In the genomic region with DNA sequence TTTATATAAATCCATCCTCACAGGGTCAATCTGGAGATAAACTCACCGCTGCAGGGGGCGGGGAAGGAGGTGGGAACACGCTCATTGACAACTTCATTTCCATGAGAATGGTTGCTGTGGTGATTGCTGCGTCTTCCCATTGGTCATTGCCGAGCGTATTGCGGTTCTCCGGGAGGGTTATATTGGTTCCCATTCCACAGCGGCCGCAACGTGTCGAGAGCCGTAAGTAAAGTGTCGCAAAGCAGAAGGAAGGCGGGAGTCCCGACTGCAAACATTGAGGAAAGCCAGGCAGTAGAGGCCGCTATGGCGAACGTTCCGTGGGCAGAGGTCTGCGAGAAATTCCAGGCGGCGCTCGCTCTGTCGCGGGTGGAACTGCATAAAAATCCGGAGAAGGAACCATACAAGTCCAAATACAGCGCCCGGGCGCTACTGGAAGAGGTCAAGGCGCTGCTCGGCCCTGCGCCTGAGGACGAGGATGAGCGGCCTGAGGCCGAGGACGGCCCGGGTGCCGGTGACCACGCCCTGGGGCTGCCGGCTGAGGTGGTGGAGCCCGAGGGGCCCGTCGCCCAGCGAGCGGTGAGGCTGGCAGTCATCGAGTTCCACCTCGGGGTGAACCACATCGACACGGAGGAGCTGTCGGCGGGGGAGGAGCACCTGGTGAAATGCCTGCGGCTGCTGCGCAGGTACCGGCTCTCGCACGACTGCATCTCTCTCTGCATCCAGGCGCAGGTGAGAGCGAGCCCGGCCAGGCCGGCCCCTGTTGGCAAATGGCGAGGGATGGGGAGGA, we compare ENCODE assay signal across 8 cellular contexts. TPM values are rescaled to one million over a fixed set of nuclear protein-coding genes. Genes with fewer than 3 reads are reported as not detected.
DNase-seq lines count a peak whose midpoint lies in the region; ATAC-seq and TF ChIP-seq lines count a peak whose summit lies in the region.

A gene with protein sequence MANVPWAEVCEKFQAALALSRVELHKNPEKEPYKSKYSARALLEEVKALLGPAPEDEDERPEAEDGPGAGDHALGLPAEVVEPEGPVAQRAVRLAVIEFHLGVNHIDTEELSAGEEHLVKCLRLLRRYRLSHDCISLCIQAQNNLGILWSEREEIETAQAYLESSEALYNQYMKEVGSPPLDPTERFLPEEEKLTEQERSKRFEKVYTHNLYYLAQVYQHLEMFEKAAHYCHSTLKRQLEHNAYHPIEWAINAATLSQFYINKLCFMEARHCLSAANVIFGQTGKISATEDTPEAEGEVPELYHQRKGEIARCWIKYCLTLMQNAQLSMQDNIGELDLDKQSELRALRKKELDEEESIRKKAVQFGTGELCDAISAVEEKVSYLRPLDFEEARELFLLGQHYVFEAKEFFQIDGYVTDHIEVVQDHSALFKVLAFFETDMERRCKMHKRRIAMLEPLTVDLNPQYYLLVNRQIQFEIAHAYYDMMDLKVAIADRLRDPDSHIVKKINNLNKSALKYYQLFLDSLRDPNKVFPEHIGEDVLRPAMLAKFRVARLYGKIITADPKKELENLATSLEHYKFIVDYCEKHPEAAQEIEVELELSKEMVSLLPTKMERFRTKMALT (plus strand): TSS at position 274 of the 787 bp plus-strand sequence. CDS start 30 bp downstream, at position 304.

- peak within 1 kb of the TSS; percentile 76 for H3K4me3 ChIP-seq in Caco-2 (ENCODE audit: low read depth, low read length)
- peak within 1 kb of the TSS; percentile 89 for H3K4me3 ChIP-seq in endocrine pancreas (ENCODE audit: control insufficient read depth, insufficient read depth, low read length)
- peak within 1 kb of the TSS; percentile 87 to 97 for H3K4me3 ChIP-seq in mesenchymal stem cell (ENCODE audit: insufficient read depth in 1 of 2, low read depth in 1 of 2, low read length in 2 of 2)

- TSS peak; percentile 46 for BruUV-seq in Caco-2 (replicated peaks; lab: Mats Ljungman, UMichigan)

- H3K14ac ChIP-seq in mesenchymal stem cell (ENCODE audit: low read length in 2 of 2), result peak within 1 kb of the TSS in 1 of 2 experiments; percentile 89

- peak; percentile 67 to 86 for TF ChIP-seq CTCF in Caco-2 (IDR thresholded peaks at IDR 0.05; ENCODE audit: insufficient read depth in 1 of 2, low read depth in 1 of 2, low read length in 1 of 2, severe bottlenecking in 1 of 2, unreplicated experiment in 1 of 2)

- peaks cover 41% of the 10 kb centered on the region for H3K4me1 Mint-ChIP-seq in Caco-2 (ENCODE audit: low read depth, unreplicated experiment)
- H3K4me1 Mint-ChIP-seq in activated CD8-positive, alpha-beta memory T cell treated with anti-CD3 and anti-CD28 coated beads, Interleukin-2, amount 10 ng/mL, durations not matched to agents 7 days and 5 days, result peaks cover 56% of the 10 kb centered on the region

- no peak within 1 kb of the TSS for H2BK5ac ChIP-seq in mesenchymal stem cell (ENCODE audit: low read depth, low read length, poor library complexity, severe bottlenecking)

- peak within 1 kb of the TSS; percentile 54 for H2BK15ac ChIP-seq in mesenchymal stem cell (ENCODE audit: low read depth, poor library complexity, severe bottlenecking)

- no peaks in the 10 kb centered on the region for H3K9me3 Mint-ChIP-seq in Caco-2 (ENCODE audit: unreplicated experiment)
- H3K9me3 Mint-ChIP-seq in activated CD8-positive, alpha-beta memory T cell treated with anti-CD3 and anti-CD28 coated beads, Interleukin-2, amount 10 ng/mL, durations not matched to agents 7 days and 5 days (ENCODE audit: low read depth), result no peaks in the 10 kb centered on the region

- intact Hi-C loops in Caco-2 (cut with micrococcal nuclease; ENCODE audit: unreplicated experiment), result loop anchor here (1.0 kb wide), 4 partner anchors 73 to 234 kb away; no protein-coding TSS in a partner anchor

- H3K18ac ChIP-seq in mesenchymal stem cell (ENCODE audit: low read depth in 1 of 2, low read length in 2 of 2), result peak within 1 kb of the TSS; percentile 73 to 89

- H3K36me3 ChIP-seq in Caco-2 (ENCODE audit: control insufficient read depth, insufficient read depth, low read length), result no peaks in the 10 kb centered on the region
- H3K36me3 ChIP-seq in endocrine pancreas (ENCODE audit: control insufficient read depth, insufficient read depth, low read length), result no peaks in the 10 kb centered on the region
- peaks cover 7 to 24% of the 10 kb centered on the region in 2 experiments for H3K36me3 ChIP-seq in mesenchymal stem cell (ENCODE audit: control insufficient read depth in 1 of 2, insufficient read depth in 2 of 2, low read depth in 1 of 2, low read length in 2 of 2)

- 0% methylated on average over 62 of the region's 62 CpGs for WGBS in mesenchymal stem cell

- peak within 1 kb of the TSS; percentile 76 for H3K4me2 ChIP-seq in mesenchymal stem cell (ENCODE audit: low read length, poor library complexity, severe bottlenecking)

- H3K27me3 ChIP-seq in Caco-2 (replicated peaks; ENCODE audit: control insufficient read depth, insufficient read depth, low read length) (no peaks in the 10 kb centered on the region), endocrine pancreas (ENCODE audit: control insufficient read depth, insufficient read depth, low read length) (no peaks in the 10 kb centered on the region), mesenchymal stem cell (ENCODE audit: control insufficient read depth in 1 of 2, insufficient read depth in 1 of 2, low read length in 2 of 2) (no peaks in the 10 kb centered on the region)

- peak within 1 kb of the TSS; percentile 81 for H3K4me3 Mint-ChIP-seq in Caco-2 (ENCODE audit: unreplicated experiment)
- peak within 1 kb of the TSS; percentile 96 for H3K4me3 Mint-ChIP-seq in activated CD8-positive, alpha-beta memory T cell treated with anti-CD3 and anti-CD28 coated beads, Interleukin-2, amount 10 ng/mL, durations not matched to agents 7 days and 5 days

- peak within 1 kb of the TSS; percentile 85 for H3K27ac ChIP-seq in mesenchymal stem cell (ENCODE audit: low read length, poor library complexity, severe bottlenecking)

- peak within 1 kb of the TSS; percentile 83 for H2AFZ ChIP-seq in mesenchymal stem cell (ENCODE audit: low read depth, low read length)

- H3K27ac Mint-ChIP-seq in Caco-2 (ENCODE audit: unreplicated experiment), result peak within 1 kb of the TSS; percentile 90
- peak within 1 kb of the TSS; percentile 90 for H3K27ac Mint-ChIP-seq in activated CD8-positive, alpha-beta memory T cell treated with anti-CD3 and anti-CD28 coated beads, Interleukin-2, amount 10 ng/mL, durations not matched to agents 7 days and 5 days

- peak; percentile 99 for DNase-seq in Caco-2
- DNase-seq in HT1080 (ENCODE audit: low read depth), result peak; percentile 98
- peak; percentile 94 for DNase-seq in NOMO-1 treated with dmso at 0.1 percent for 144 hours (lab: John Stamatoyannopoulos, UW; ENCODE audit: unreplicated experiment)
- peak; percentile 93 for DNase-seq in activated CD8-positive, alpha-beta memory T cell treated with anti-CD3 and anti-CD28 coated beads, Interleukin-2, amount 10 ng/mL, durations not matched to agents 7 days and 5 days
- DNase-seq in mesenchymal stem cell, result peak; percentile 99
- DNase-seq in stimulated activated CD8-positive, alpha-beta memory T cell treated with anti-CD3 and anti-CD28 coated beads, Interleukin-12 subunit alpha, Interleukin-12 subunit beta, amount 100 ng/mL, for 4 hours (ENCODE audit: low read depth), result peak; percentile 48

- no peaks in the 10 kb centered on the region for H3K27me3 Mint-ChIP-seq in Caco-2 (ENCODE audit: insufficient read depth, unreplicated experiment)
- H3K27me3 Mint-ChIP-seq in activated CD8-positive, alpha-beta memory T cell treated with anti-CD3 and anti-CD28 coated beads, Interleukin-2, amount 10 ng/mL, durations not matched to agents 7 days and 5 days, result no peaks in the 10 kb centered on the region

- H3K9me3 ChIP-seq in Caco-2, result no peaks in the 10 kb centered on the region
- no peaks in the 10 kb centered on the region for H3K9me3 ChIP-seq in endocrine pancreas (ENCODE audit: control insufficient read depth, low read length)
- no peaks in the 10 kb centered on the region for H3K9me3 ChIP-seq in mesenchymal stem cell (ENCODE audit: control insufficient read depth, low read length)

- H4K8ac ChIP-seq in mesenchymal stem cell (ENCODE audit: low read length), result peak within 1 kb of the TSS; percentile 74

- H3K79me1 ChIP-seq in mesenchymal stem cell (replicated peaks; ENCODE audit: low read length, poor library complexity, severe bottlenecking), result peaks cover 6% of the 10 kb centered on the region

- CTCF ChIA-PET in Caco-2 (lab: Charles Lee), result interaction anchor here (1.0 to 1.3 kb wide), 2 partner anchors 8 to 16 kb away, joined by 3 read pairs; no protein-coding TSS in a partner anchor
- CTCF ChIA-PET in activated CD8-positive, alpha-beta memory T cell treated with anti-CD3 and anti-CD28 coated beads, Interleukin-2, amount 10 ng/mL, durations not matched to agents 7 days and 5 days (lab: Charles Lee), result interaction anchor here (0.9 to 3.8 kb wide), 8 partner anchors 12 to 419 kb away, joined by 3 to 21 read pairs (median 4); a partner anchor contains a TSS

- H2AK5ac ChIP-seq in mesenchymal stem cell (ENCODE audit: low read length, severe bottlenecking), result no peak within 1 kb of the TSS

- H3K4ac ChIP-seq in mesenchymal stem cell (ENCODE audit: low read depth in 1 of 2, low read length in 2 of 2), result peak within 1 kb of the TSS; percentile 87 to 91

- POLR2A ChIA-PET in Caco-2 (lab: Charles Lee), result interaction anchor here (1.7 kb wide), 1 partner anchor 33 kb away, joined by 5 read pairs; a partner anchor contains a TSS

- H3K23ac ChIP-seq in mesenchymal stem cell (ENCODE audit: low read length in 2 of 2), result peak within 1 kb of the TSS in 1 of 2 experiments; percentile 46

- H2BK12ac ChIP-seq in mesenchymal stem cell (ENCODE audit: low read length in 2 of 2), result no peak within 1 kb of the TSS

- H2BK120ac ChIP-seq in mesenchymal stem cell (ENCODE audit: low read depth, low read length), result peak within 1 kb of the TSS; percentile 73

- H3K4me1 ChIP-seq in Caco-2, result peaks cover 7% of the 10 kb centered on the region; the same call in 1 of the 2 replicates
- no peaks in the 10 kb centered on the region for H3K4me1 ChIP-seq in endocrine pancreas (ENCODE audit: control insufficient read depth, insufficient read depth, low read length)
- peaks cover 15% of the 10 kb centered on the region for H3K4me1 ChIP-seq in mesenchymal stem cell (ENCODE audit: control insufficient read depth, insufficient read depth, low read depth, low read length)

- H3K9ac ChIP-seq in endocrine pancreas (ENCODE audit: control insufficient read depth, insufficient read depth, low read length) (peak within 1 kb of the TSS; percentile 93), mesenchymal stem cell (ENCODE audit: low read length) (peak within 1 kb of the TSS; percentile 95)

- peaks cover 71% of the 10 kb centered on the region for H3K36me3 Mint-ChIP-seq in Caco-2 (ENCODE audit: insufficient read depth, unreplicated experiment)
- peaks cover 21% of the 10 kb centered on the region for H3K36me3 Mint-ChIP-seq in activated CD8-positive, alpha-beta memory T cell treated with anti-CD3 and anti-CD28 coated beads, Interleukin-2, amount 10 ng/mL, durations not matched to agents 7 days and 5 days

- ATAC-seq in GM21360 (IDR thresholded peaks at IDR 0.05; ENCODE audit: unreplicated experiment), result peak; percentile 71
- peak; percentile 89 for ATAC-seq in activated CD8-positive, alpha-beta memory T cell treated with anti-CD3 and anti-CD28 coated beads, Interleukin-2, amount 10 ng/mL, durations not matched to agents 7 days and 5 days

- H4K91ac ChIP-seq in mesenchymal stem cell (ENCODE audit: low read length), result peak within 1 kb of the TSS; percentile 70

RNA-seq across cellular contexts. Expression of the gene that starts here (rescaled TPM):
- total RNA-seq in Caco-2 (2022), result 57.6 and 58.9 TPM in 2 replicates
- 37.8 and 39.3 TPM in 2 replicates for total RNA-seq in HT1080 (2014; rRNA removed; shearing (Covaris generic))
- polyA plus RNA-seq in HT1080 (2015; cell fraction: cytosol; rRNA removed), result 25.1 and 28.3 TPM in 2 replicates
- 42.5 and 44.2 TPM in 2 replicates for polyA plus RNA-seq in HT1080 (2015; cell fraction: nucleus; rRNA removed)
- 10 to 100 TPM; 16.0 to 23.1 TPM for total RNA-seq in activated CD8-positive, alpha-beta memory T cell treated with anti-CD3 and anti-CD28 coated beads, Interleukin-2, amount 10 ng/mL, durations not matched to agents 7 days and 5 days
- polyA plus RNA-seq in mesenchymal stem cell (2013, experiment 1 of 2), result 29.5 TPM
- polyA plus RNA-seq in mesenchymal stem cell (2013, experiment 2 of 2), result 31.7 TPM

Comparison
In these comparisons a context has a peak if more than half of its experiments do, and no peak if none do; other contexts are left out.
1. Peak in every context shown above with its lines: DNase-seq, ATAC-seq, H3K4me3 ChIP-seq and H3K27ac ChIP-seq.
2. DNase-seq: peak in every context shown above with its lines; median percentile 99 in Caco-2; 99 in mesenchymal stem cell; 98 in HT1080; 94 in NOMO-1 treated with dmso at 0.1 percent for 144 hours; 93 in activated CD8-positive, alpha-beta memory T cell treated with anti-CD3 and anti-CD28 coated beads, Interleukin-2, amount 10 ng/mL, durations not matched to agents 7 days and 5 days; 48 in stimulated activated CD8-positive, alpha-beta memory T cell treated with anti-CD3 and anti-CD28 coated beads, Interleukin-12 subunit alpha, Interleukin-12 subunit beta, amount 100 ng/mL, for 4 hours.